1 cellular context compared by ENCODE assay signal in genomic region chr4:94650129-94650495, GRCh38.
TF ChIP-seq lines count a peak whose summit lies in the region.

No MANE protein-coding gene starts in this region.

TF ChIP-seq in endothelial cell of umbilical vein, 7 proteins besides CTCF, POLR2A, EP300 and RAD21:
- no peak for TF ChIP-seq MYC (IDR thresholded peaks at IDR 0.05; ENCODE audit: low read depth, low read length)
- no peak for TF ChIP-seq JUN (IDR thresholded peaks at IDR 0.05; ENCODE audit: borderline replicate concordance, insufficient read depth, insufficient read length, low read depth)
- TF ChIP-seq GATA2 (IDR thresholded peaks at IDR 0.05; ENCODE audit: insufficient read depth, insufficient read length, low read depth, low read length) = no peak
- TF ChIP-seq EZH2 (IDR thresholded peaks at IDR 0.05; ENCODE audit: borderline replicate concordance, low read depth, low read length, severe bottlenecking) = no peak
- no peak for TF ChIP-seq MAX (IDR thresholded peaks at IDR 0.05; ENCODE audit: insufficient read depth, insufficient read length)
- TF ChIP-seq FOS (IDR thresholded peaks at IDR 0.05; ENCODE audit: borderline replicate concordance, insufficient read depth, low read length) = no peak
- no peak for TF ChIP-seq POLR2AphosphoS5 (IDR thresholded peaks at IDR 0.05; ENCODE audit: insufficient read depth, low read depth, low read length)
